21 cellular contexts compared by ENCODE assay signal in the genomic region with DNA sequence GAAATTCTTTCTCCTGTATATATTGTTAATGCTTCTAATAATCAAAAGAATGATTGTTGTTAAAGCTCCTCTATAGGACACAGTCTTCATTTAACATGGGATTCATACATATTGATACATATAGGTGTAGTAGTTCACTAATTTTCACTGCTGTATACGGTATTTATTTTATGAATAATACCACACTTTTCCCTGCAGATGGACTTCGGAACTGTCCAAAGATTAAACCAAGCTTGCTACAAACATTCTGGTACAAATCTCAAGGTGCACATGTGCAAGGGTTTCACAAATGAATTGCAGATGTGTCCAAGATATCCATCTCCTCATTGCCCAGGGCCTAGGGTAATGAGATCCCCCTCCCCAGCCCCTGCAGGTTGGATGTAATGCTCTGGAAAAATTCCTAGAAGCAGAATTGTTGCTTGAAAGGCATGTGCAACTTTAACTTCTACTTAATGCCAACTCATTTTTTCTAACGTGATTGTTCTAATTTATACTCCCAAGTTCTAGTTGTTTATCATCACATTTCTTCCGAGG.
"Had no signal": no experiment of that assay in that cellular context is flagged by ENCODE, and none has a peak within 500 bp of the region (broad histone marks: within the 10 kb centered on the region; RNA-seq: fewer than 3 reads in every experiment).

No MANE protein-coding gene starts in this region.

- H3K36me3 Mint-ChIP-seq: natural killer cell had no signal

- H3K9me3 Mint-ChIP-seq: memory B cell; natural killer cell; neural crest cell; stimulated activated naive CD8-positive, alpha-beta T cell treated with anti-CD3 and anti-CD28 coated beads, Interleukin-15, Interleukin-2, amounts not matched to agents 100 ng/mL and 50 ng/mL, for 24 hours had no signal

- H3K4me3 Mint-ChIP-seq: memory B cell; mesothelial cell of epicardium; natural killer cell; neural crest cell; stimulated activated naive CD8-positive, alpha-beta T cell treated with anti-CD3 and anti-CD28 coated beads, Interleukin-15, Interleukin-2, amounts not matched to agents 100 ng/mL and 50 ng/mL, for 24 hours had no signal

- H3K4me1 Mint-ChIP-seq: neural crest cell had no signal

- H2AFZ ChIP-seq: parathyroid adenoma had no signal

- H3K9ac ChIP-seq: parathyroid adenoma had no signal

- H3K9me3 ChIP-seq: left lung, lower lobe of right lung, psoas muscle, testis, tibial nerve had no signal

- H3K79me2 ChIP-seq: parathyroid adenoma had no signal

- H3K4me3 ChIP-seq: coronary artery, left lung, lower lobe of right lung, psoas muscle, testis, tibial nerve had no signal

- H3K27me3 ChIP-seq: left lung, testis, tibial nerve had no signal

- H3K4me1 ChIP-seq: parathyroid adenoma, psoas muscle, testis had no signal

- ATAC-seq: left lung, lower lobe of right lung, natural killer cell, psoas muscle, sciatic nerve had no signal

- DNase-seq: caudate nucleus; effector CD4-positive, alpha-beta T cell; foreskin melanocyte; head of caudate nucleus; hippocampal formation; left lung; lower lobe of right lung; natural killer cell; psoas muscle; retina; stimulated activated CD4-positive, alpha-beta T cell treated with anti-CD3 and anti-CD28 coated beads, Interleukin-2, amount 100 ng/mL, for 24 hours; stimulated activated CD4-positive, alpha-beta T cell treated with anti-CD3 and anti-CD28 coated beads, Interleukin-4, amount 100 ng/mL, for 4 hours; testis had no signal

- H3K27ac ChIP-seq: coronary artery, left lung, lower lobe of right lung, parathyroid adenoma, psoas muscle, testis, tibial nerve had no signal

- H3K27me3 Mint-ChIP-seq: memory B cell had no signal
